16 cellular contexts compared by ENCODE assay signal in the genomic region with DNA sequence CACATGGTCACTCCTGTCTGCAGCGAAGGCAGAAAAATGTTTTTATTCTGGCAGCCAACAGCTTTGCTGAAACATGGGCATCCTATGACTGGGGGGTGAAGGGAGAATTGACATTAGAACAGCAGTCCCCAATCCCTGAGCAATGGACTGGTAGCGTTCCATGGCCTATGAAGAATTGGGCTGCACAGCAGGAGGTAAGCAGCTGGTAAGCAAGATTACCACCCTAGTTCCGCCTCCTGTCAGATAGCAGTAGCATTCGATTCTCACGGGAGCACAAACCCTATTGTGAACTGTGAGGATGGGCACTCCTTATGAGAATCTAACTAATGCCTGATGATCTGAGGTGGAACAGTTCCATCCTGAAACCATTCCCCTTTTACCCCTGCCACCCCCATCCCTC.
DNase-seq lines count a peak whose midpoint lies in the region; ATAC-seq and TF ChIP-seq lines count a peak whose summit lies in the region.
"Had no signal": no experiment of that assay in that cellular context is flagged by ENCODE, and none has a peak within 500 bp of the region (broad histone marks: within the 10 kb centered on the region; RNA-seq: fewer than 3 reads in every experiment).

No MANE protein-coding gene starts in this region.

- H3K36me3 Mint-ChIP-seq in endodermal cell (ENCODE audit: low read depth), result no peaks in the 10 kb centered on the region

- no peak overlapping the region for H3K9ac ChIP-seq in endodermal cell (ENCODE audit: extremely low read depth, low read length, poor library complexity, severe bottlenecking)
- H3K9ac ChIP-seq in trophoblast cell (ENCODE audit: low read length), result no peak overlapping the region
- H3K9ac ChIP-seq: BLaER1 treated with 17β-estradiol and CSF1 and Interleukin-3, amounts not matched to agents 10 nM and 100 nM had no signal

- ATAC-seq in GM18907 (IDR thresholded peaks at IDR 0.05; ENCODE audit: unreplicated experiment) (no peak), HG03039 (IDR thresholded peaks at IDR 0.05; ENCODE audit: unreplicated experiment) (no peak)

- peak overlapping the region; percentile 13 for H2BK5ac ChIP-seq in trophoblast cell (ENCODE audit: low read depth, low read length, poor library complexity)

- no peak overlapping the region for H3K23ac ChIP-seq in trophoblast cell (ENCODE audit: low read length)

- no peak overlapping the region for H3K4me3 ChIP-seq in endodermal cell (ENCODE audit: low read length)
- no peak overlapping the region for H3K4me3 ChIP-seq in trophoblast cell (ENCODE audit: low read depth, low read length)
- H3K4me3 ChIP-seq: BLaER1 treated with 17β-estradiol and CSF1 and Interleukin-3, amounts not matched to agents 10 nM and 100 nM; PC-9; SJSA1 had no signal

- no peaks in the 10 kb centered on the region for H3K9me3 Mint-ChIP-seq in endodermal cell

- H4K12ac ChIP-seq in trophoblast cell (ENCODE audit: low read depth, low read length), result no peak overlapping the region

- peak; percentile 53 for DNase-seq in NCI-H82 (lab: John Stamatoyannopoulos, UW)
- DNase-seq in NCI-H82 treated with DMSO at 0.1 percent for 48 hours (lab: John Stamatoyannopoulos, UW; ENCODE audit: unreplicated experiment), result no peak
- peak; percentile 72 for DNase-seq in NCI-H69 (lab: John Stamatoyannopoulos, UW)
- peak; percentile 79 for DNase-seq in endodermal cell
- DNase-seq in trophoblast cell, result no peak
- no peak for DNase-seq in globus pallidus (ENCODE audit: low spot score)
- DNase-seq: H7, NCI-H1048, NCI-H2081 treated with DMSO at 0.1 percent for 48 hours, NCI-H526, PC-9 had no signal

- peaks cover 2% of the 10 kb centered on the region for H3K4me1 ChIP-seq in endodermal cell (ENCODE audit: control insufficient read depth, insufficient read depth, low read length)
- no peaks in the 10 kb centered on the region for H3K4me1 ChIP-seq in trophoblast cell (ENCODE audit: control insufficient read depth in 1 of 2, insufficient read depth in 2 of 2, low read length in 2 of 2)
- H3K4me1 ChIP-seq: SJSA1 had no signal

- H3K27ac Mint-ChIP-seq in endodermal cell, result no peak overlapping the region

- no peak overlapping the region for H3K14ac ChIP-seq in trophoblast cell (ENCODE audit: low read length)

- H3K27ac ChIP-seq in endodermal cell (ENCODE audit: low read depth, low read length) (no peak overlapping the region), trophoblast cell (ENCODE audit: low read depth, low read length) (no peak overlapping the region)
- H3K27ac ChIP-seq: HL-60, PC-9, SJSA1 had no signal

- no peak overlapping the region for H3K4me3 Mint-ChIP-seq in endodermal cell

- H2BK12ac ChIP-seq in trophoblast cell (ENCODE audit: low read length), result peak overlapping the region; percentile 64

- no peak overlapping the region for H3K18ac ChIP-seq in trophoblast cell (ENCODE audit: low read length)

- peaks cover 14% of the 10 kb centered on the region for H3K4me1 Mint-ChIP-seq in endodermal cell

- H3K27me3 ChIP-seq in endodermal cell (ENCODE audit: control insufficient read depth, insufficient read depth, low read length, poor library complexity, severe bottlenecking) (no peaks in the 10 kb centered on the region), trophoblast cell (ENCODE audit: insufficient read depth, low read length) (no peaks in the 10 kb centered on the region)
- H3K27me3 ChIP-seq: BLaER1 treated with 17β-estradiol and CSF1 and Interleukin-3, amounts not matched to agents 10 nM and 100 nM had no signal

- H3K27me3 Mint-ChIP-seq in endodermal cell (ENCODE audit: insufficient read depth), result no peaks in the 10 kb centered on the region

- no peak overlapping the region for H2AFZ ChIP-seq in trophoblast cell (ENCODE audit: insufficient read depth, low read length, poor library complexity)
- H2AFZ ChIP-seq: PC-9 had no signal

- peak overlapping the region; percentile 24 for H4K91ac ChIP-seq in trophoblast cell (ENCODE audit: low read depth, low read length)

- H3K9me3 ChIP-seq in endodermal cell (ENCODE audit: control insufficient read depth, low read length), result no peaks in the 10 kb centered on the region
- H3K9me3 ChIP-seq in trophoblast cell (ENCODE audit: insufficient read depth, low read depth, low read length), result no peaks in the 10 kb centered on the region
- H3K9me3 ChIP-seq: BLaER1 treated with 17β-estradiol and CSF1 and Interleukin-3, amounts not matched to agents 10 nM and 100 nM; SJSA1 had no signal

- TF ChIP-seq CTCF in endodermal cell (conservative IDR thresholded peaks at IDR 0.05), result no peak

- WGBS in endodermal cell (ENCODE audit: insufficient coverage in 1 of 2, insufficient read length in 1 of 2), 2 experiments, result 61 to 63% methylated on average over 4 to 5 of the region's 5 CpGs
- no CpG with 5 or more reads among the region's 5 CpGs for WGBS in trophoblast cell (ENCODE audit: extremely low coverage, insufficient coverage, insufficient read length)

- peak overlapping the region; percentile 19 for H4K8ac ChIP-seq in trophoblast cell (ENCODE audit: low read depth, low read length)

- H3K4ac ChIP-seq in trophoblast cell (ENCODE audit: low read depth, low read length), result no peak overlapping the region

- H2AK5ac ChIP-seq in trophoblast cell (ENCODE audit: low read length), result peak overlapping the region; percentile 89

- no peak overlapping the region for H2BK120ac ChIP-seq in trophoblast cell (ENCODE audit: insufficient read depth, low read length, poor library complexity)

- no peak overlapping the region for H3K4me2 ChIP-seq in trophoblast cell (ENCODE audit: low read length)
- H3K4me2 ChIP-seq: PC-9 had no signal

- H3K36me3 ChIP-seq in endodermal cell (ENCODE audit: control insufficient read depth, insufficient read depth, low read length) (no peaks in the 10 kb centered on the region), trophoblast cell (ENCODE audit: control insufficient read depth in 1 of 2, insufficient read depth in 2 of 2, low read length in 2 of 2) (no peaks in the 10 kb centered on the region)
- H3K36me3 ChIP-seq: BLaER1 treated with 17β-estradiol and CSF1 and Interleukin-3, amounts not matched to agents 10 nM and 100 nM; SJSA1 had no signal

- H3K79me1 ChIP-seq in trophoblast cell (ENCODE audit: low read length), result no peaks in the 10 kb centered on the region

- no peaks in the 10 kb centered on the region for H3K79me2 ChIP-seq in trophoblast cell (ENCODE audit: control insufficient read depth, insufficient read depth, low read length, poor library complexity)

Comparison
In these comparisons a context has a peak if more than half of its experiments do, and no peak if none do; other contexts are left out.
1. DNase-seq: peak in NCI-H82 (single experiment), NCI-H69 (single experiment) and endodermal cell (single experiment); none in NCI-H82 treated with DMSO at 0.1 percent for 48 hours (single experiment), trophoblast cell (0 of 2) and globus pallidus (single experiment).